In genomic region chr4:15910150-15910945, GRCh38 we compare ENCODE assay signal across 1 cellular context.
TF ChIP-seq lines count a peak whose summit lies in the region.

No MANE protein-coding gene starts in this region.

TF ChIP-seq in H1, 55 proteins besides CTCF, POLR2A, EP300 and RAD21:
- TF ChIP-seq SIX5 (IDR thresholded peaks at IDR 0.05; ENCODE audit: low read depth, low read length) (no peak), SIRT6 (IDR thresholded peaks at IDR 0.05; ENCODE audit: low read length) (no peak), RFX5 (IDR thresholded peaks at IDR 0.05; ENCODE audit: borderline replicate concordance, low read depth, low read length) (no peak), SP1 (IDR thresholded peaks at IDR 0.05; ENCODE audit: low read depth, low read length) (no peak), HDAC2 (IDR thresholded peaks at IDR 0.05; ENCODE audit: borderline replicate concordance in 1 of 2, low read depth in 2 of 2, low read length in 2 of 2) (no peak), TAF1 (IDR thresholded peaks at IDR 0.05; ENCODE audit: low read depth, low read length) (no peak), RXRA (IDR thresholded peaks at IDR 0.05; ENCODE audit: insufficient read depth, low read depth, low read length) (no peak), TBP (IDR thresholded peaks at IDR 0.05; ENCODE audit: low read depth, low read length) (no peak), POU5F1 (IDR thresholded peaks at IDR 0.05; ENCODE audit: low read depth, low read length) (no peak), POLR2AphosphoS5 (IDR thresholded peaks at IDR 0.05; ENCODE audit: low read depth, low read length) (no peak), ATF2 (IDR thresholded peaks at IDR 0.05; ENCODE audit: low read length) (no peak), RBBP5 (IDR thresholded peaks at IDR 0.05; ENCODE audit: borderline replicate concordance, low read depth, low read length) (no peak)
- TF ChIP-seq, protein P1, sequence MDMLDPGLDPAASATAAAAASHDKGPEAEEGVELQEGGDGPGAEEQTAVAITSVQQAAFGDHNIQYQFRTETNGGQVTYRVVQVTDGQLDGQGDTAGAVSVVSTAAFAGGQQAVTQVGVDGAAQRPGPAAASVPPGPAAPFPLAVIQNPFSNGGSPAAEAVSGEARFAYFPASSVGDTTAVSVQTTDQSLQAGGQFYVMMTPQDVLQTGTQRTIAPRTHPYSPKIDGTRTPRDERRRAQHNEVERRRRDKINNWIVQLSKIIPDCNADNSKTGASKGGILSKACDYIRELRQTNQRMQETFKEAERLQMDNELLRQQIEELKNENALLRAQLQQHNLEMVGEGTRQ (IDR thresholded peaks at IDR 0.05; ENCODE audit: low read length), result no peak
